ENCODE assay signal across 18 cellular contexts in the genomic region with DNA sequence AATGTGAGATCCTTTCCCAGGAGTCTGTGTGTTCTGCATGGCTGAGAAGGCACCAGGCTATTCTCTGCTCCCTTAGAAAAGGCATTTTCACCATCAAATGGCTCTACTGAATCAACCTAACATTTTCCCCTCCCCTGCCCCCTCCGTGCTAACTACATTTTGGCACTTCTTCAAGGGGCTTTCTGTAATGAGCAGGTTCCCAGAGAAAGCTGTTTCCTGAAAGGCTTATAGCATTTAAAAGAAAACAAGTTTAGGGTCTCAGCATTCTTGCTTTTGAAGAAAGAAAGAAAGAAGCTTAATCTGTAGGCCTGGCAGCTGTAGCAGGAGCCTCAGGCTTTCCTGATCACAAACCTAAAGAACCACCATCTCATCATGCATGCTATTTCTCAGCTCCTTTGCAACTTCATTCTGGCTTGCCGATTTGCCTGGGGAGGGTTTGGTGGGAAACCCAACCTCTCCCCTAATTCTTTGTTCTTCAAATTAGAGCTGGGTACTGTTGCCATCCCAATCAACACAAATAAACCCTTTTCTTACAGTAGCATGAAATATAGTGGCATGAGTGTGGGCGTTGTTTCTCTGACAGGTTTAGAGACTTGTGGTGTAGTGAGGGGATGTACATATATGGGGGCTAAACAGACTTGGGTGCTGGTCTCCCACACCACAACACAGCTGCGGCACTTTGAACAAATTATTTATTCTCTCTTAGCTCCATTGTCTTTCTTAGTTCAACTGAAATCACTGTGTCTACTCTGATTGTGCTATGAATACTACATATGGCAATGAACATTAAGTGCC.
DNase-seq lines count a peak whose midpoint lies in the region; ATAC-seq and TF ChIP-seq lines count a peak whose summit lies in the region.
"Had no signal": no experiment of that assay in that cellular context is flagged by ENCODE, and none has a peak within 500 bp of the region (broad histone marks: within the 10 kb centered on the region; RNA-seq: fewer than 3 reads in every experiment).

No MANE protein-coding gene starts in this region.

- no peak overlapping the region for H2BK5ac ChIP-seq in mesendoderm (ENCODE audit: low read length)

- H3K4me3 Mint-ChIP-seq in activated T-helper 2 cell treated with anti-CD3 and anti-CD28 coated beads, Interferon-gamma antibody, Interleukin-2, Interleukin-4, amounts not matched to agents 10 μg/mL and 5 μg/mL and 100 μg/mL, durations not matched to agents 14 hours and 24 hours and 36 hours (ENCODE audit: low read depth): no peak overlapping the region
- H3K4me3 Mint-ChIP-seq: HFFc6 had no signal

- no peak overlapping the region for H4K5ac ChIP-seq in mesendoderm (ENCODE audit: low read length)

- DNase-seq in ELF-1 (ENCODE audit: low read depth, low spot score) (peak; percentile 63), NT2/D1 (ENCODE audit: low read depth, low spot score) (peak; percentile 49), mesendoderm (peak; percentile 22), HPDE6-E6E7 (ENCODE audit: extremely low spot score) (no peak), NCI-H2171 (lab: John Stamatoyannopoulos, UW) (no peak), erythroblast (lab: John Stamatoyannopoulos, UW) (no peak)
- no peak for DNase-seq in activated T-helper 2 cell treated with anti-CD3 and anti-CD28 coated beads, Interferon-gamma antibody, Interleukin-2, Interleukin-4, amounts not matched to agents 10 μg/mL and 5 μg/mL and 100 μg/mL, durations not matched to agents 14 hours and 24 hours and 36 hours (ENCODE audit: low spot score)
- DNase-seq: DND-41, GDM1, HFFc6, NCI-H146, NCI-H2081, NCI-H510A treated with DMSO at 0.1 percent for 48 hours, NCI-H82, SHP77 had no signal

- H4K8ac ChIP-seq in mesendoderm (ENCODE audit: low read depth, low read length): no peak overlapping the region

- no peaks in the 10 kb centered on the region for H3K36me3 ChIP-seq in NT2/D1 (ENCODE audit: insufficient read depth, insufficient read length, low read length)
- H3K36me3 ChIP-seq in mesendoderm (ENCODE audit: control insufficient read depth, insufficient read depth, low read length): no peaks in the 10 kb centered on the region
- H3K36me3 ChIP-seq: BLaER1 treated with 17β-estradiol and CSF1 and Interleukin-3, amounts not matched to agents 10 nM and 100 nM had no signal

- peak; percentile 47 for ATAC-seq in HG02678 (IDR thresholded peaks at IDR 0.05; ENCODE audit: unreplicated experiment)

- no peak overlapping the region for H3K27ac ChIP-seq in mesendoderm (ENCODE audit: low read depth, low read length)
- H3K27ac ChIP-seq: BLaER1 treated with 17β-estradiol and CSF1 and Interleukin-3, amounts not matched to agents 10 nM and 100 nM; KMS-11 had no signal

- no peak overlapping the region for H2AK5ac ChIP-seq in mesendoderm (ENCODE audit: low read length)

- H3K27me3 ChIP-seq in NT2/D1 (ENCODE audit: insufficient read depth, insufficient read length): no peaks in the 10 kb centered on the region
- no peaks in the 10 kb centered on the region for H3K27me3 ChIP-seq in mesendoderm (ENCODE audit: insufficient read depth, low read length, poor library complexity)
- H3K27me3 ChIP-seq: BLaER1 treated with 17β-estradiol and CSF1 and Interleukin-3, amounts not matched to agents 10 nM and 100 nM had no signal

- H3K9me3 ChIP-seq in NT2/D1 (ENCODE audit: insufficient read depth, low read length): no peaks in the 10 kb centered on the region
- H3K9me3 ChIP-seq: BLaER1 treated with 17β-estradiol and CSF1 and Interleukin-3, amounts not matched to agents 10 nM and 100 nM had no signal

- H3K79me1 ChIP-seq in mesendoderm (ENCODE audit: low read length): no peaks in the 10 kb centered on the region

- H3K18ac ChIP-seq in mesendoderm (ENCODE audit: low read length): no peak overlapping the region

- H3K4me1 Mint-ChIP-seq in activated T-helper 2 cell treated with anti-CD3 and anti-CD28 coated beads, Interferon-gamma antibody, Interleukin-2, Interleukin-4, amounts not matched to agents 10 μg/mL and 5 μg/mL and 100 μg/mL, durations not matched to agents 14 hours and 24 hours and 36 hours (ENCODE audit: low read depth): no peaks in the 10 kb centered on the region

- no peak overlapping the region for H2BK120ac ChIP-seq in mesendoderm (ENCODE audit: low read depth, low read length)

- intact Hi-C loops in activated T-helper 2 cell treated with anti-CD3 and anti-CD28 coated beads, Interferon-gamma antibody, Interleukin-2, Interleukin-4, amounts not matched to agents 10 μg/mL and 5 μg/mL and 100 μg/mL, durations not matched to agents 14 hours and 24 hours and 36 hours (cut with micrococcal nuclease): no loop called here

- no peak overlapping the region for H3K4me3 ChIP-seq in NT2/D1 (ENCODE audit: insufficient read length, low read depth)
- no peak overlapping the region for H3K4me3 ChIP-seq in mesendoderm (ENCODE audit: low read length)
- H3K4me3 ChIP-seq: BLaER1 treated with 17β-estradiol and CSF1 and Interleukin-3, amounts not matched to agents 10 nM and 100 nM had no signal

- H2BK15ac ChIP-seq in mesendoderm (replicated peaks; ENCODE audit: low read depth): no peak overlapping the region

- H3K9me3 Mint-ChIP-seq in activated T-helper 2 cell treated with anti-CD3 and anti-CD28 coated beads, Interferon-gamma antibody, Interleukin-2, Interleukin-4, amounts not matched to agents 10 μg/mL and 5 μg/mL and 100 μg/mL, durations not matched to agents 14 hours and 24 hours and 36 hours: no peaks in the 10 kb centered on the region
- H3K9me3 Mint-ChIP-seq: HFFc6 had no signal

- H3K79me2 ChIP-seq in mesendoderm (ENCODE audit: control insufficient read depth, insufficient read depth, low read length): no peaks in the 10 kb centered on the region

- H3K56ac ChIP-seq in mesendoderm (ENCODE audit: low read length): no peak overlapping the region

- no CpG with 5 or more reads among the region's 4 CpGs for WGBS in mesendoderm (ENCODE audit: extremely low coverage, insufficient coverage, low lambda C conversion rate)

- H3K23ac ChIP-seq in mesendoderm (ENCODE audit: low read length): no peak overlapping the region

- H3K27ac Mint-ChIP-seq in activated T-helper 2 cell treated with anti-CD3 and anti-CD28 coated beads, Interferon-gamma antibody, Interleukin-2, Interleukin-4, amounts not matched to agents 10 μg/mL and 5 μg/mL and 100 μg/mL, durations not matched to agents 14 hours and 24 hours and 36 hours: no peak overlapping the region
- H3K27ac Mint-ChIP-seq: HFFc6 had no signal

- no peak overlapping the region for H3K4me2 ChIP-seq in mesendoderm (ENCODE audit: low read length)
- H3K4me2 ChIP-seq: BLaER1 treated with 17β-estradiol and CSF1 and Interleukin-3, amounts not matched to agents 10 nM and 100 nM; KMS-11 had no signal

- peaks cover 4% of the 10 kb centered on the region for H3K4me1 ChIP-seq in NT2/D1 (ENCODE audit: insufficient read depth, insufficient read length)
- H3K4me1 ChIP-seq in mesendoderm (ENCODE audit: control insufficient read depth, low read depth, low read length): peaks cover 3% of the 10 kb centered on the region
- H3K4me1 ChIP-seq: BLaER1 treated with 17β-estradiol and CSF1 and Interleukin-3, amounts not matched to agents 10 nM and 100 nM had no signal

- TF ChIP-seq POLR2A in erythroblast (IDR thresholded peaks at IDR 0.05; ENCODE audit: low read length): no peak

- H3K27me3 Mint-ChIP-seq in activated T-helper 2 cell treated with anti-CD3 and anti-CD28 coated beads, Interferon-gamma antibody, Interleukin-2, Interleukin-4, amounts not matched to agents 10 μg/mL and 5 μg/mL and 100 μg/mL, durations not matched to agents 14 hours and 24 hours and 36 hours (ENCODE audit: low read depth): no peaks in the 10 kb centered on the region

- no peak overlapping the region for H3K4ac ChIP-seq in mesendoderm (ENCODE audit: low read depth, low read length)

- H3K36me3 Mint-ChIP-seq in activated T-helper 2 cell treated with anti-CD3 and anti-CD28 coated beads, Interferon-gamma antibody, Interleukin-2, Interleukin-4, amounts not matched to agents 10 μg/mL and 5 μg/mL and 100 μg/mL, durations not matched to agents 14 hours and 24 hours and 36 hours (ENCODE audit: low read depth): no peaks in the 10 kb centered on the region

- H3K9ac ChIP-seq in NT2/D1 (ENCODE audit: insufficient read length, low read depth) (no peak overlapping the region), mesendoderm (ENCODE audit: low read length) (no peak overlapping the region)
- H3K9ac ChIP-seq: BLaER1 treated with 17β-estradiol and CSF1 and Interleukin-3, amounts not matched to agents 10 nM and 100 nM; KMS-11 had no signal

Comparison
In these comparisons a context has a peak if more than half of its experiments do, and no peak if none do; other contexts are left out.
1. DNase-seq: peak in ELF-1 (single experiment), NT2/D1 (single experiment) and mesendoderm (single experiment); none in HPDE6-E6E7 (single experiment), NCI-H2171 (single experiment), erythroblast (0 of 2) and activated T-helper 2 cell treated with anti-CD3 and anti-CD28 coated beads, Interferon-gamma antibody, Interleukin-2, Interleukin-4, amounts not matched to agents 10 μg/mL and 5 μg/mL and 100 μg/mL, durations not matched to agents 14 hours and 24 hours and 36 hours (single experiment).